In the genomic region with DNA sequence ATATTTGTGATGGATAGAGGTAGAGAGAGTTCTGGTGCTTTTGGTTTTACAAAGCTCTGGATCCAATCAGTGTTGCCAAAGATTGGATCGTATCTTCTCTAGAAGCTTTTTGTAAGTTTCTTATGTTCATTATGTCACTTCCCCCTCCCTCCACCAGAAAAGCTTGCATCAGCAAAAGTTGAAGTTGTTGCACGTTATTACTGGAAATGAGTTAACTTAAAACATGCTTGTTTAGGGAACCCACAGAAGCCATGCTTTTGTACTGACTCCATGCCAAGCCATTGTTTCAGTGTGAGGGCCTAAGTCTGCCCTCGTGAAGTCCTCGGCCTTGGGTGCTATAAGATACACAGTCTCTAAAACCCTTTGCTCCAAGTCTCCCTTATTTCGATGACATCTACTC, we compare ENCODE assay signal across 19 cellular contexts.
DNase-seq lines count a peak whose midpoint lies in the region; ATAC-seq, FAIRE-seq and TF ChIP-seq lines count a peak whose summit lies in the region.
"Had no signal": no experiment of that assay in that cellular context is flagged by ENCODE, and none has a peak within 500 bp of the region (broad histone marks: within the 10 kb centered on the region; RNA-seq: fewer than 3 reads in every experiment).

No MANE protein-coding gene starts in this region.

- no peak overlapping the region for H3K4me3 ChIP-seq in left ventricle myocardium inferior
- no peak overlapping the region for H3K4me3 ChIP-seq in bronchial epithelial cell (ENCODE audit: low read depth, low read length)
- no peak overlapping the region for H3K4me3 ChIP-seq in lung
- H3K4me3 ChIP-seq: breast epithelium had no signal

- FAIRE-seq in bronchial epithelial cell (lab: Jason Lieb, UNC): peak; percentile 18
- FAIRE-seq: GM12891 had no signal

- DNase-seq in left ventricle myocardium inferior (no peak), Right ventricle myocardium inferior (ENCODE audit: missing footprints) (no peak), bronchial epithelial cell (ENCODE audit: low read depth) (no peak), lung (ENCODE audit: low spot score) (no peak), NCI-H226 (no peak), NK-92 (lab: John Stamatoyannopoulos, UW; ENCODE audit: unreplicated experiment) (no peak)
- DNase-seq: activated CD4-positive, CD25-positive, alpha-beta regulatory T cell treated with anti-CD3 and anti-CD28 coated beads, Interleukin-2, amount 50 U/mL, for 72 hours; effector CD8-positive, alpha-beta T cell; foreskin melanocyte; H9; NCI-H1694 treated with DMSO at 0.1 percent for 48 hours; NCI-H526; occipital lobe had no signal

- no peaks in the 10 kb centered on the region for H3K4me1 ChIP-seq in left ventricle myocardium inferior
- peaks cover 0 to under 1% of the 10 kb centered on the region in 2 donors for H3K4me1 ChIP-seq in lung (ENCODE audit: control insufficient read depth in 2 of 2, insufficient read depth in 2 of 2, low read length in 2 of 2)
- H3K4me1 ChIP-seq: breast epithelium had no signal

- H3K27ac ChIP-seq in left ventricle myocardium inferior (replicated peaks) (peak overlapping the region; percentile 17), lung (ENCODE audit: low read depth in 1 of 2, low read length in 1 of 2) (no peak overlapping the region)
- H3K27ac ChIP-seq: breast epithelium had no signal

- WGBS in lung, 2 donors: 54 to 68% methylated on average over 5 of the region's 5 CpGs

- intact Hi-C loops in left ventricle myocardium inferior (cut with micrococcal nuclease) (no loop called here), Right ventricle myocardium inferior (cut with DNase I) (loop anchor here (10.0 kb wide), 2 partner anchors 153 to 337 kb away; no protein-coding TSS in a partner anchor)

- no peaks in the 10 kb centered on the region for H3K36me3 ChIP-seq in left ventricle myocardium inferior
- no peaks in the 10 kb centered on the region for H3K36me3 ChIP-seq in bronchial epithelial cell (ENCODE audit: control insufficient read depth, insufficient read depth, low read length)
- no peaks in the 10 kb centered on the region for H3K36me3 ChIP-seq in lung (ENCODE audit: control insufficient read depth in 2 of 2, insufficient read depth in 2 of 2, low read length in 2 of 2)
- H3K36me3 ChIP-seq: breast epithelium had no signal

- no peak for ATAC-seq in Right ventricle myocardium inferior
- ATAC-seq in lung (ENCODE audit: insufficient read depth, low FRiP score): peak; percentile 42
- no peak for ATAC-seq in HG02885 (IDR thresholded peaks at IDR 0.05; ENCODE audit: poor library complexity, unreplicated experiment)
- ATAC-seq in GM21447 (IDR thresholded peaks at IDR 0.05; ENCODE audit: unreplicated experiment): no peak
- ATAC-seq: activated naive CD4-positive, alpha-beta T cell treated with anti-CD3 and anti-CD28 coated beads, Interleukin-2, amount 50 U/mL, for 72 hours had no signal

- TF ChIP-seq CTCF in left ventricle myocardium inferior (IDR thresholded peaks at IDR 0.05; ENCODE audit: borderline replicate concordance) (no peak), bronchial epithelial cell (IDR thresholded peaks at IDR 0.05; ENCODE audit: insufficient read depth, low read length, severe bottlenecking) (no peak), lung (IDR thresholded peaks at IDR 0.05; ENCODE audit: control extremely low read depth, extremely low read depth) (no peak)

- H3K9me3 ChIP-seq in left ventricle myocardium inferior (replicated peaks) (no peaks in the 10 kb centered on the region), lung (ENCODE audit: control insufficient read depth in 2 of 2, insufficient read depth in 1 of 2, low read length in 1 of 2) (no peaks in the 10 kb centered on the region)
- H3K9me3 ChIP-seq: breast epithelium, Caco-2 had no signal

- H3K27me3 ChIP-seq in left ventricle myocardium inferior (ENCODE audit: low read depth) (no peaks in the 10 kb centered on the region), bronchial epithelial cell (ENCODE audit: control insufficient read depth, insufficient read depth, low read length) (no peaks in the 10 kb centered on the region), lung (ENCODE audit: control insufficient read depth, insufficient read depth) (no peaks in the 10 kb centered on the region)
- H3K27me3 ChIP-seq: breast epithelium had no signal
